10 cellular contexts compared by ENCODE assay signal in the genomic region with DNA sequence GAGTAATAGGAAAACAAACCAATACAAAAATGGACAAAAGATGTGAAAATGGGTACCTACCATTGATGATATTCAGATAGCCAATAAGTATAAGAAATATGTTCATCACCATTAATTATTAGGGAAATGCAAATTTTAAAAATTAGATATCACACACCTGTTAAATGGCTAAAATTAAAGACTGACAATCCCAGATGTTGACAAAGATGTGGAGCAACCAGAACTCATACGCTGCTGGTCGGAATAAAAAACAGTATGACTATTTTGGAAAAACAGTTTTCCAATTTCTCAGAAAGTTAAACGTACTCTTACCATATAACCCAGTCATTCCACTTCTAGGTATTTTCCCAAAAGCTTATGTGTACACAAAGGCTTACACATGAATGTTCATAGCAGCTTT. TPM values are rescaled to one million over a fixed set of nuclear protein-coding genes. Genes with fewer than 3 reads are reported as not detected.
"Had no signal": no experiment of that assay in that cellular context is flagged by ENCODE, and none has a peak within 500 bp of the region (broad histone marks: within the 10 kb centered on the region; RNA-seq: fewer than 3 reads in every experiment).

No MANE protein-coding gene starts in this region.

- H3K9me3 ChIP-seq: HAP-1 had no signal

- H3K4me1 ChIP-seq: HAP-1 had no signal

- H3K9ac ChIP-seq: GM23248 had no signal

- ATAC-seq: HCT116 had no signal

- H3K4me3 ChIP-seq: GM23248, HAP-1 had no signal

- H3K27ac ChIP-seq: GM23248, HL-60 had no signal

- DNase-seq: GM23248, GOT3, H7, HFFc6, IMR-90, KBM-7 had no signal

- H2AFZ ChIP-seq: GM23248 had no signal

- H3K36me3 ChIP-seq: HAP-1 had no signal

RNA-seq across cellular contexts. Expression of gene CCL28, which starts 44.4 kb away (rescaled TPM):
- total RNA-seq: H4, H7 had no signal
